Comparison of ENCODE assay signal across 9 cellular contexts in genomic region chr15:67946701-67947100, GRCh38.
DNase-seq lines count a peak whose midpoint lies in the region; ATAC-seq and TF ChIP-seq lines count a peak whose summit lies in the region.
"Had no signal": no experiment of that assay in that cellular context is flagged by ENCODE, and none has a peak within 500 bp of the region (broad histone marks: within the 10 kb centered on the region; RNA-seq: fewer than 3 reads in every experiment).

No MANE protein-coding gene starts in this region.

- no peak overlapping the region for H3K4me2 ChIP-seq in mesendoderm (ENCODE audit: low read length)

- H3K79me1 ChIP-seq in mesendoderm (ENCODE audit: low read length), result no peaks in the 10 kb centered on the region

- ATAC-seq in stimulated activated naive CD8-positive, alpha-beta T cell treated with anti-CD3 and anti-CD28 coated beads, Interleukin-15, Interleukin-2, amounts not matched to agents 100 U/mL and 50 U/mL, for 24 hours, result no peak
- ATAC-seq in activated CD8-positive, alpha-beta T cell treated with anti-CD3 and anti-CD28 coated beads for 36 hours, result no peak
- ATAC-seq in GM18502 (IDR thresholded peaks at IDR 0.05; ENCODE audit: poor library complexity, unreplicated experiment), result no peak

- POLR2A ChIA-PET in activated CD8-positive, alpha-beta T cell treated with anti-CD3 and anti-CD28 coated beads for 36 hours (lab: Charles Lee), result no interaction called here

- H3K27ac Mint-ChIP-seq in stimulated activated naive CD8-positive, alpha-beta T cell treated with anti-CD3 and anti-CD28 coated beads, Interleukin-15, Interleukin-2, amounts not matched to agents 100 ng/mL and 50 ng/mL, for 24 hours, result peak overlapping the region; percentile 68
- H3K27ac Mint-ChIP-seq in activated CD8-positive, alpha-beta T cell treated with anti-CD3 and anti-CD28 coated beads for 36 hours, result peak overlapping the region; percentile 10

- peak overlapping the region; percentile 47 for H2BK5ac ChIP-seq in mesendoderm (ENCODE audit: low read length)

- DNase-seq in stimulated activated naive CD8-positive, alpha-beta T cell treated with anti-CD3 and anti-CD28 coated beads, Interleukin-15, Interleukin-2, amounts not matched to agents 100 U/mL and 50 U/mL, for 24 hours, result no peak
- DNase-seq in activated CD8-positive, alpha-beta T cell treated with anti-CD3 and anti-CD28 coated beads for 36 hours, result no peak
- no peak for DNase-seq in mesendoderm
- no peak for DNase-seq in NCI-H1417 treated with DMSO at 0.1 percent for 48 hours (lab: John Stamatoyannopoulos, UW)
- no peak for DNase-seq in NCI-H524 (lab: John Stamatoyannopoulos, UW)
- DNase-seq in activated T-cell treated with anti-CD3 and anti-CD28 coated beads, Interleukin-2, amount 50 U/mL, for 1 hour, result no peak
- DNase-seq: NCI-H1105 had no signal

- H3K4me3 Mint-ChIP-seq in stimulated activated naive CD8-positive, alpha-beta T cell treated with anti-CD3 and anti-CD28 coated beads, Interleukin-15, Interleukin-2, amounts not matched to agents 100 ng/mL and 50 ng/mL, for 24 hours, result no peak overlapping the region
- no peak overlapping the region for H3K4me3 Mint-ChIP-seq in activated CD8-positive, alpha-beta T cell treated with anti-CD3 and anti-CD28 coated beads for 36 hours

- H3K36me3 Mint-ChIP-seq in stimulated activated naive CD8-positive, alpha-beta T cell treated with anti-CD3 and anti-CD28 coated beads, Interleukin-15, Interleukin-2, amounts not matched to agents 100 ng/mL and 50 ng/mL, for 24 hours (ENCODE audit: low read depth), result no peaks in the 10 kb centered on the region
- no peaks in the 10 kb centered on the region for H3K36me3 Mint-ChIP-seq in activated CD8-positive, alpha-beta T cell treated with anti-CD3 and anti-CD28 coated beads for 36 hours (ENCODE audit: low read depth)

- peak overlapping the region; percentile 66 for H3K56ac ChIP-seq in mesendoderm (ENCODE audit: low read length)

- H3K4me3 ChIP-seq in mesendoderm (ENCODE audit: low read length), result no peak overlapping the region

- no peak for TF ChIP-seq CTCF in activated CD8-positive, alpha-beta T cell treated with anti-CD3 and anti-CD28 coated beads for 36 hours (IDR thresholded peaks at IDR 0.05)

- H4K8ac ChIP-seq in mesendoderm (ENCODE audit: low read depth, low read length), result no peak overlapping the region

- no peak overlapping the region for H3K4ac ChIP-seq in mesendoderm (ENCODE audit: low read depth, low read length)

- H2BK120ac ChIP-seq in mesendoderm (ENCODE audit: low read depth, low read length), result no peak overlapping the region

- H3K9me3 Mint-ChIP-seq in stimulated activated naive CD8-positive, alpha-beta T cell treated with anti-CD3 and anti-CD28 coated beads, Interleukin-15, Interleukin-2, amounts not matched to agents 100 ng/mL and 50 ng/mL, for 24 hours, result no peaks in the 10 kb centered on the region
- no peaks in the 10 kb centered on the region for H3K9me3 Mint-ChIP-seq in activated CD8-positive, alpha-beta T cell treated with anti-CD3 and anti-CD28 coated beads for 36 hours

- no peak overlapping the region for H2AK5ac ChIP-seq in mesendoderm (ENCODE audit: low read length)

- no peaks in the 10 kb centered on the region for H3K79me2 ChIP-seq in mesendoderm (ENCODE audit: control insufficient read depth, insufficient read depth, low read length)

- H3K4me1 ChIP-seq in mesendoderm (ENCODE audit: control insufficient read depth, low read depth, low read length), result peaks cover 7% of the 10 kb centered on the region

- no peaks in the 10 kb centered on the region for H3K27me3 ChIP-seq in mesendoderm (ENCODE audit: insufficient read depth, low read length, poor library complexity)

- no CpG with 5 or more reads among the region's 4 CpGs for WGBS in mesendoderm (ENCODE audit: extremely low coverage, insufficient coverage, low lambda C conversion rate)

- H2BK15ac ChIP-seq in mesendoderm (replicated peaks; ENCODE audit: low read depth), result no peak overlapping the region

- CTCF ChIA-PET in activated CD8-positive, alpha-beta T cell treated with anti-CD3 and anti-CD28 coated beads for 36 hours (lab: Charles Lee), result interaction anchor here (0.8 to 1.2 kb wide), 3 partner anchors 22 to 208 kb away, joined by 3 read pairs; no protein-coding TSS in a partner anchor

- intact Hi-C loops in activated CD8-positive, alpha-beta T cell treated with anti-CD3 and anti-CD28 coated beads for 36 hours (cut with micrococcal nuclease), result no loop called here

- peaks cover 10% of the 10 kb centered on the region for H3K4me1 Mint-ChIP-seq in stimulated activated naive CD8-positive, alpha-beta T cell treated with anti-CD3 and anti-CD28 coated beads, Interleukin-15, Interleukin-2, amounts not matched to agents 100 ng/mL and 50 ng/mL, for 24 hours (ENCODE audit: low read depth)
- peaks cover 13% of the 10 kb centered on the region for H3K4me1 Mint-ChIP-seq in activated CD8-positive, alpha-beta T cell treated with anti-CD3 and anti-CD28 coated beads for 36 hours (ENCODE audit: low read depth)

- H3K27ac ChIP-seq in mesendoderm (ENCODE audit: low read depth, low read length), result peak overlapping the region; percentile 69

- H3K18ac ChIP-seq in mesendoderm (ENCODE audit: low read length), result peak overlapping the region; percentile 10

- H3K36me3 ChIP-seq in mesendoderm (ENCODE audit: control insufficient read depth, insufficient read depth, low read length), result no peaks in the 10 kb centered on the region

- peak overlapping the region; percentile 20 for H3K9ac ChIP-seq in mesendoderm (ENCODE audit: low read length)

- no peak overlapping the region for H4K5ac ChIP-seq in mesendoderm (ENCODE audit: low read length)

- H3K23ac ChIP-seq in mesendoderm (ENCODE audit: low read length), result peak overlapping the region; percentile 45

- peaks cover 1% of the 10 kb centered on the region for H3K27me3 Mint-ChIP-seq in stimulated activated naive CD8-positive, alpha-beta T cell treated with anti-CD3 and anti-CD28 coated beads, Interleukin-15, Interleukin-2, amounts not matched to agents 100 ng/mL and 50 ng/mL, for 24 hours
- peaks cover under 1% of the 10 kb centered on the region for H3K27me3 Mint-ChIP-seq in activated CD8-positive, alpha-beta T cell treated with anti-CD3 and anti-CD28 coated beads for 36 hours
